ENCODE assay signal across 1 cellular context in the genomic region with DNA sequence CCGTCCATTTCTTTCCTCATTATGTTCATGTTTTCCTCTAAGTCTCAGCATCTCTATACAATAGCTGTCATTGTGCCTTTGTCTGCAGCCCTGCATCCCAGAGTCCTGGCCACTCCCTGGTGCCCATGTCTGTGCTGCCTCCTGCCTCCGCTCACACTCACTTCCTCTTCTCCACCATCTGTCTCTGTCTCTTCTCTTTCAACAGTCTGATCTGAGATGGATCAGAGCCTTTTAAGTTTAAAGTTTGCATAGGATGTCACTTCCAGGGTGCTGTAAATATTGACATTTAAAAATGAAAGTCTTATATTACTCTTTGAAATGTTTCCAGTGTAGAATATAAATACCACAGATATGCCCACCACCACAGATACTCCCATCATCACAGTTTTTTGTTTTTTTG.
TF ChIP-seq lines count a peak whose summit lies in the region.

No MANE protein-coding gene starts in this region.

TF ChIP-seq in GM12878, 131 proteins besides CTCF, POLR2A, EP300 and RAD21:
- TF ChIP-seq SPI1 (IDR thresholded peaks at IDR 0.05; ENCODE audit: borderline replicate concordance, insufficient read depth, low read depth, low read length): peak; percentile 52; the same call in 1 of the 2 replicates
- TF ChIP-seq SIX5 (IDR thresholded peaks at IDR 0.05; ENCODE audit: low read depth, low read length, severe bottlenecking): no peak
